28 cellular contexts compared by ENCODE assay signal in the genomic region with DNA sequence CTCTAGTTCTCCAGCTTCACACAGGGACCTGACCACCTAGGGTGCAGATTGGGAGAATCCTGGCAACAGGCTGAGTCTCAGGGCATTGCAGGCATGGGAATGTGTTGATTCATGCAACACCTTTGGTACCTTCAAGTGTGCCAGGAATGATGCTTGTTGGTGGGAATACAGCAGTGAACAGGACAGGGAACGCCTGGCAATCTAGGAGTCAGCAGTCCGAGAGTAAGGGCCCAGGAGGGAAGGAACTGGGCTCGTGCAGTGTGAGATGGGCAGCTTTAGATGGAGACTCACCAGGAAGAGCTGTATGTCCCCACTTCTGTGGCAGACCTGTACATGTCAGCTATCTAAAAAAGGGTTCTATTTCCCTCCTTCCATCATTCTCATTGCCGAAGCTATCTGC.
"Had no signal": no experiment of that assay in that cellular context is flagged by ENCODE, and none has a peak within 500 bp of the region (broad histone marks: within the 10 kb centered on the region; RNA-seq: fewer than 3 reads in every experiment).

No MANE protein-coding gene starts in this region.

- H3K36me3 ChIP-seq: breast epithelium had no signal

- H3K9me3 ChIP-seq: breast epithelium, gastroesophageal sphincter, right atrium auricular region, testis, transverse colon had no signal

- H3K4me1 ChIP-seq: breast epithelium, gastroesophageal sphincter, parathyroid adenoma, transverse colon had no signal

- H3K4me2 ChIP-seq: hepatocyte had no signal

- DNase-seq: activated B cell treated with CpG ODN at 0.5 μM for 24 hours; activated naive CD4-positive, alpha-beta T cell; activated T-cell treated with anti-CD3 and anti-CD28 coated beads for 4 hours; activated T-cell treated with anti-CD3 and anti-CD28 coated beads, Interleukin-2, amount 50 U/mL, for 72 hours; dermis blood vessel endothelial cell; effector CD4-positive, alpha-beta T cell; left cardiac atrium; mammary epithelial cell; midbrain; naive thymus-derived CD4-positive, alpha-beta T cell; nucleus accumbens; stimulated activated CD4-positive, alpha-beta T cell treated with anti-CD3 and anti-CD28 coated beads, Interleukin-2, amount 100 ng/mL, for 48 hours; stimulated activated naive CD4-positive, alpha-beta T cell treated with Interleukin-2 at 50 U/mL for 16 hours; T-helper 17 cell; testis; transverse colon had no signal

- H3K9me3 Mint-ChIP-seq: activated B cell treated with CpG ODN at 0.5 μM for 24 hours; activated naive CD4-positive, alpha-beta T cell treated with anti-CD3 and anti-CD28 coated beads, Interleukin-2, amount 50 U/mL, for 72 hours; activated T-cell treated with anti-CD3 and anti-CD28 coated beads, Interleukin-2, amount 50 U/mL, for 72 hours; central memory CD8-positive, alpha-beta T cell; naive thymus-derived CD4-positive, alpha-beta T cell; neural crest cell had no signal

- H2AFZ ChIP-seq: hepatocyte, parathyroid adenoma had no signal

- H3K9ac ChIP-seq: parathyroid adenoma had no signal

- H3K27me3 Mint-ChIP-seq: activated B cell treated with CpG ODN at 0.5 μM for 24 hours; central memory CD8-positive, alpha-beta T cell; naive thymus-derived CD4-positive, alpha-beta T cell; T-helper 17 cell had no signal

- H3K4me3 ChIP-seq: breast epithelium, gastroesophageal sphincter, hepatocyte, right atrium auricular region, testis, transverse colon had no signal

- H3K27me3 ChIP-seq: breast epithelium, gastroesophageal sphincter, hepatocyte, right atrium auricular region, testis, transverse colon had no signal

- H3K27ac Mint-ChIP-seq: activated B cell treated with CpG ODN at 0.5 μM for 24 hours; activated naive CD4-positive, alpha-beta T cell treated with anti-CD3 and anti-CD28 coated beads, Interleukin-2, amount 50 U/mL, for 72 hours; activated T-cell treated with anti-CD3 and anti-CD28 coated beads, Interleukin-2, amount 50 U/mL, for 72 hours; T-helper 17 cell had no signal

- H3K4me3 Mint-ChIP-seq: activated B cell treated with CpG ODN at 0.5 μM for 24 hours; activated T-cell treated with anti-CD3 and anti-CD28 coated beads, Interleukin-2, amount 50 U/mL, for 72 hours; central memory CD8-positive, alpha-beta T cell; naive thymus-derived CD4-positive, alpha-beta T cell; neural crest cell; T-helper 17 cell had no signal

- H3K27ac ChIP-seq: breast epithelium, epithelial cell of prostate, gastroesophageal sphincter, hepatocyte, parathyroid adenoma, right atrium auricular region, testis, transverse colon had no signal

- ATAC-seq: activated T-cell treated with anti-CD3 and anti-CD28 coated beads, Interleukin-2, amount 50 U/mL, for 72 hours; gastroesophageal sphincter; left cardiac atrium; naive thymus-derived CD4-positive, alpha-beta T cell; T-helper 17 cell had no signal

- H3K79me2 ChIP-seq: hepatocyte, parathyroid adenoma had no signal

- FAIRE-seq: endometrium, keratinocyte, urothelium cell line had no signal
